ENCODE assay signal across 22 cellular contexts in genomic region chr1:191151321-191151807, GRCh38.
"Had no signal": no experiment of that assay in that cellular context is flagged by ENCODE, and none has a peak within 500 bp of the region (broad histone marks: within the 10 kb centered on the region; RNA-seq: fewer than 3 reads in every experiment).

No MANE protein-coding gene starts in this region.

- DNase-seq: activated CD4-positive, alpha-beta T cell treated with anti-CD3 and anti-CD28 coated beads for 48 hours; activated CD4-positive, alpha-beta T cell treated with anti-CD3 and anti-CD28 coated beads, Interleukin-2, amount 50 U/mL, for 4 hours; activated CD4-positive, CD25-positive, alpha-beta regulatory T cell treated with anti-CD3 and anti-CD28 coated beads, Interleukin-2, amount 50 U/mL, for 72 hours; activated CD8-positive, alpha-beta memory T cell treated with anti-CD3 and anti-CD28 coated beads, Interleukin-2, amount 50 U/mL, for 48 hours; activated CD8-positive, alpha-beta T cell treated with anti-CD3 and anti-CD28 coated beads, Interleukin-2, amount 10 ng/mL, durations not matched to agents 7 days and 5 days; activated T-cell treated with anti-CD3 and anti-CD28 coated beads, Interleukin-2, amount 50 U/mL, for 1 hour; Karpas-422; MM.1S; NCI-H1105; NCI-H1436; NCI-H187 treated with DMSO at 0.1 percent for 48 hours; NCI-H2081 treated with DMSO at 0.1 percent for 48 hours; NCI-H2171; NCI-H226; NCI-H526; NCI-H774; Peyer's patch; SHP77 had no signal

- H3K36me3 Mint-ChIP-seq: activated naive CD4-positive, alpha-beta T cell treated with anti-CD3 and anti-CD28 coated beads, Interleukin-2, amount 50 U/mL, for 24 hours had no signal

- H3K27ac Mint-ChIP-seq: activated CD8-positive, alpha-beta T cell treated with anti-CD3 and anti-CD28 coated beads, Interleukin-2, amount 10 ng/mL, durations not matched to agents 7 days and 5 days; activated naive CD4-positive, alpha-beta T cell treated with anti-CD3 and anti-CD28 coated beads, Interleukin-2, amount 50 U/mL, for 24 hours; T-helper 1 cell treated with Interleukin-12 subunit alpha and Interleukin-12 subunit beta and Interleukin-4 antibody, amounts not matched to agents 30 μg/mL and 1 μg/mL, for 36 hours had no signal

- H3K4me1 Mint-ChIP-seq: activated naive CD4-positive, alpha-beta T cell treated with anti-CD3 and anti-CD28 coated beads, Interleukin-2, amount 50 U/mL, for 24 hours had no signal

- H3K27me3 ChIP-seq: breast epithelium, Peyer's patch had no signal

- H3K4me3 ChIP-seq: breast epithelium, Peyer's patch had no signal

- ATAC-seq: activated CD8-positive, alpha-beta T cell treated with anti-CD3 and anti-CD28 coated beads, Interleukin-2, amount 10 ng/mL, durations not matched to agents 7 days and 5 days had no signal

- H3K27ac ChIP-seq: breast epithelium, Peyer's patch, RWPE1 had no signal

- H3K4me3 Mint-ChIP-seq: activated CD8-positive, alpha-beta T cell treated with anti-CD3 and anti-CD28 coated beads, Interleukin-2, amount 10 ng/mL, durations not matched to agents 7 days and 5 days; activated naive CD4-positive, alpha-beta T cell treated with anti-CD3 and anti-CD28 coated beads, Interleukin-2, amount 50 U/mL, for 24 hours; T-helper 1 cell treated with Interleukin-12 subunit alpha and Interleukin-12 subunit beta and Interleukin-4 antibody, amounts not matched to agents 30 μg/mL and 1 μg/mL, for 36 hours had no signal

- H3K27me3 Mint-ChIP-seq: activated naive CD4-positive, alpha-beta T cell treated with anti-CD3 and anti-CD28 coated beads, Interleukin-2, amount 50 U/mL, for 24 hours had no signal

- H3K4me1 ChIP-seq: breast epithelium, Peyer's patch had no signal

- H3K36me3 ChIP-seq: breast epithelium, Peyer's patch had no signal

- H3K9me3 ChIP-seq: breast epithelium, Peyer's patch had no signal
